8 cellular contexts compared by ENCODE assay signal in genomic region chr12:68932123-68932700, GRCh38. TPM values are rescaled to one million over a fixed set of nuclear protein-coding genes. Genes with fewer than 3 reads are reported as not detected.
DNase-seq lines count a peak whose midpoint lies in the region; ATAC-seq and TF ChIP-seq lines count a peak whose summit lies in the region.

No MANE protein-coding gene starts in this region.

- peak overlapping the region in 3 of 4 donors; percentile 48 to 60 (median 60) for H3K4me3 ChIP-seq in adrenal gland
- H3K4me3 ChIP-seq in iPS-18c (ENCODE audit: insufficient read depth, low read depth, low read length), result peak overlapping the region; percentile 64
- peak overlapping the region; percentile 60 for H3K4me3 ChIP-seq in smooth muscle cell

- no peak for TF ChIP-seq CTCF in GM10248 (IDR thresholded peaks at IDR 0.05; ENCODE audit: control extremely low read depth, extremely low read depth, low read depth, missing control alignments)
- no peak for TF ChIP-seq CTCF in adrenal gland (IDR thresholded peaks at IDR 0.05)
- no peak for TF ChIP-seq CTCF in smooth muscle cell (IDR thresholded peaks at IDR 0.05; ENCODE audit: borderline replicate concordance, insufficient read depth, poor library complexity, severe bottlenecking)

- DNase-seq in GM10248 (ENCODE audit: extremely low spot score) (peak; percentile 31), HuH-7 (ENCODE audit: low spot score) (peak; percentile 40), adrenal gland (peak in 1 of 7 donors; percentile 16), smooth muscle cell (lab: John Stamatoyannopoulos, UW; ENCODE audit: unreplicated experiment) (no peak), GF-D8 (lab: John Stamatoyannopoulos, UW) (no peak), NCI-H524 treated with DMSO at 0.1 percent for 48 hours (lab: John Stamatoyannopoulos, UW) (no peak)

- intact Hi-C loops in adrenal gland (cut with DNase I), result no loop called here

- H3K9me3 ChIP-seq in adrenal gland (replicated peaks in 1 of 3) (no peaks in the 10 kb centered on the region), iPS-18c (ENCODE audit: control insufficient read depth, insufficient read depth, low read length) (peaks cover 2% of the 10 kb centered on the region), smooth muscle cell (replicated peaks; ENCODE audit: low read depth) (no peaks in the 10 kb centered on the region)

- peak overlapping the region; percentile 92 for H2AFZ ChIP-seq in smooth muscle cell (ENCODE audit: low read depth)

- no peaks in the 10 kb centered on the region for H3F3A ChIP-seq in smooth muscle cell (ENCODE audit: low read depth)

- H3K79me2 ChIP-seq in smooth muscle cell (ENCODE audit: low read depth), result no peaks in the 10 kb centered on the region

- POLR2A ChIA-PET in GM10248 (lab: Yijun Ruan, JAX), result no interaction called here

- H3K27ac ChIP-seq in adrenal gland (peak overlapping the region in 3 of 5 donors; percentile 45 to 66 (median 65)), smooth muscle cell (ENCODE audit: low read depth) (no peak overlapping the region)

- WGBS in adrenal gland, 4 donors, result 11 to 18% (median 13%) methylated on average over 9 of the region's 9 CpGs
- 45% methylated on average over 9 of the region's 9 CpGs for WGBS in smooth muscle cell (ENCODE audit: low lambda C conversion rate)

- H3K27me3 ChIP-seq in adrenal gland (no peaks in the 10 kb centered on the region), smooth muscle cell (ENCODE audit: low read depth) (peaks cover 38% of the 10 kb centered on the region)

- H3K4me1 ChIP-seq in adrenal gland (replicated peaks in 1 of 2) (peaks cover 4 to 6% of the 10 kb centered on the region in 2 donors), smooth muscle cell (ENCODE audit: low read depth) (no peaks in the 10 kb centered on the region)

- TF ChIP-seq POLR2A in adrenal gland (IDR thresholded peaks at IDR 0.05), result no peak

- H3K4me2 ChIP-seq in smooth muscle cell, result peak overlapping the region; percentile 92

- CTCF ChIA-PET in GM10248 (lab: Yijun Ruan, JAX), result interaction anchor here (1.2 kb wide), 1 partner anchor 18 kb away, joined by 3 read pairs; no protein-coding TSS in a partner anchor

- ATAC-seq in GM21526 (IDR thresholded peaks at IDR 0.05; ENCODE audit: low FRiP score, unreplicated experiment), result peak; percentile 37

- no peaks in the 10 kb centered on the region for H4K20me1 ChIP-seq in smooth muscle cell (ENCODE audit: low read depth)

- no peak overlapping the region for H3K9ac ChIP-seq in smooth muscle cell (ENCODE audit: low read depth)

- H3K36me3 ChIP-seq in adrenal gland (replicated peaks in 1 of 2) (no peaks in the 10 kb centered on the region), smooth muscle cell (ENCODE audit: low read depth) (no peaks in the 10 kb centered on the region)

RNA-seq across cellular contexts. Expression of gene CPM, which starts 0.8 kb away (rescaled TPM):
- total RNA-seq in adrenal gland, result 100 to 1,000 TPM in 1 of 8 donors, 10 to 100 TPM in 7; 24.9 to 170 (median 70.6) TPM
- polyA plus RNA-seq in adrenal gland, result 10 to 100 TPM; 10.8 to 24.6 (median 13.3) TPM
- total RNA-seq in smooth muscle cell, result 0.22 and 6.2 TPM in 2 replicates
- 0.57 and 1.2 TPM in 2 replicates for polyA plus RNA-seq in smooth muscle cell

Comparison
In these comparisons a context has a peak if more than half of its experiments do, and no peak if none do; other contexts are left out.
1. DNase-seq: peak in GM10248 (single experiment) and HuH-7 (single experiment); none in smooth muscle cell (single experiment), GF-D8 (single experiment) and NCI-H524 treated with DMSO at 0.1 percent for 48 hours (single experiment).
2. Peak in every context shown above with its lines, with median percentiles within 50 percentile points of each other: H3K4me3 ChIP-seq.